In genomic region chrX:152038798-152039197, GRCh38 we compare ENCODE assay signal across 16 cellular contexts.
A peak's percentile ranks its signal among the peaks of the same experiment; 100 is the strongest.
DNase-seq lines count a peak whose midpoint lies in the region; TF ChIP-seq lines count a peak whose summit lies in the region.
"Had no signal": no experiment of that assay in that cellular context is flagged by ENCODE, and none has a peak within 500 bp of the region (broad histone marks: within the 10 kb centered on the region; RNA-seq: fewer than 3 reads in every experiment).

No MANE protein-coding gene starts in this region.

- peak; percentile 0 for DNase-seq in NOMO-1 treated with DMSO at 0.1 percent for 48 hours (lab: John Stamatoyannopoulos, UW; ENCODE audit: unreplicated experiment)
- no peak for DNase-seq in NOMO-1 (lab: John Stamatoyannopoulos, UW; ENCODE audit: unreplicated experiment in 2 of 2)
- no peak for DNase-seq in Calu3
- peak in 1 of 2 experiments; percentile 93 for DNase-seq in PC-9
- peak; percentile 46 for DNase-seq in epithelial cell of prostate (ENCODE audit: low read depth, low spot score)
- DNase-seq in activated naive CD4-positive, alpha-beta T cell treated with Interleukin-2 at 50 U/mL for 16 hours: no peak
- no peak for DNase-seq in SK-N-SH
- DNase-seq in activated CD8-positive, alpha-beta memory T cell treated with anti-CD3 and anti-CD28 coated beads, Interleukin-2, amount 50 U/mL, for 4 hours: no peak
- DNase-seq: 8988T; AML-193; CD8-positive, alpha-beta memory T cell; DMS 273 treated with DMSO at 0.1 percent for 48 hours; H9 had no signal

- no peaks in the 10 kb centered on the region for H3K36me3 Mint-ChIP-seq in Calu3 (ENCODE audit: insufficient read depth, unreplicated experiment)
- H3K36me3 Mint-ChIP-seq: CD8-positive, alpha-beta memory T cell had no signal

- H3K9me3 ChIP-seq in PC-9 (ENCODE audit: insufficient read depth, low read depth) (peaks cover 16% of the 10 kb centered on the region), SK-N-SH (peaks cover 11% of the 10 kb centered on the region)

- TF ChIP-seq RAD21 in SK-N-SH (IDR thresholded peaks at IDR 0.05; ENCODE audit: low read length): no peak

- CTCF ChIA-PET in Calu3 (lab: Charles Lee) (interaction anchor here (0.7 kb wide), 1 partner anchor 42 kb away, joined by 3 read pairs; no protein-coding TSS in a partner anchor), PC-9 (lab: Charles Lee) (no interaction called here), SK-N-SH (lab: Yijun Ruan, JAX) (no interaction called here)

- 2% methylated on average over 2 of the region's 2 CpGs for WGBS in SK-N-SH (ENCODE audit: low lambda C conversion rate)

- H3K4me1 ChIP-seq in PC-9 (replicated peaks; ENCODE audit: insufficient read depth) (peaks cover 23% of the 10 kb centered on the region), SK-N-SH (ENCODE audit: control insufficient read depth in 1 of 2, insufficient read depth in 2 of 2, low read depth in 1 of 2, low read length in 1 of 2) (no peaks in the 10 kb centered on the region)
- H3K4me1 ChIP-seq: BLaER1 had no signal

- H3K79me2 ChIP-seq in PC-9 (ENCODE audit: low read depth) (no peaks in the 10 kb centered on the region), SK-N-SH (ENCODE audit: insufficient read depth) (no peaks in the 10 kb centered on the region)

- H3K27ac ChIP-seq in PC-9: peak overlapping the region; percentile 64
- peak overlapping the region; percentile 39 for H3K27ac ChIP-seq in epithelial cell of prostate
- H3K27ac ChIP-seq in SK-N-SH (ENCODE audit: low read depth in 2 of 2, low read length in 1 of 2): no peak overlapping the region
- H3K27ac ChIP-seq: BLaER1 had no signal

- H3K4me1 Mint-ChIP-seq in Calu3 (ENCODE audit: low read depth, unreplicated experiment): peaks cover 13% of the 10 kb centered on the region
- H3K4me1 Mint-ChIP-seq: CD8-positive, alpha-beta memory T cell; GM23338 had no signal

- H3F3A ChIP-seq in PC-9 (ENCODE audit: insufficient read depth, low read depth) (0 out of 2 replicates have a peak, but pooled peaks cover 3% of the 10 kb centered on the region), SK-N-SH (replicated peaks; ENCODE audit: insufficient read depth) (no peaks in the 10 kb centered on the region)

- H2AFZ ChIP-seq in PC-9 (peak overlapping the region; percentile 55; the same call in 1 of the 2 replicates), SK-N-SH (ENCODE audit: low read depth) (no peak overlapping the region)
- H2AFZ ChIP-seq: GM23338 had no signal

- H3K9ac ChIP-seq in SK-N-SH: no peak overlapping the region
- H3K9ac ChIP-seq: BLaER1 had no signal

- peak overlapping the region; percentile 76 for H3K27ac Mint-ChIP-seq in Calu3 (ENCODE audit: unreplicated experiment)
- H3K27ac Mint-ChIP-seq: CD8-positive, alpha-beta memory T cell; GM23338; H9 had no signal

- no peak for TF ChIP-seq CTCF in Calu3 (IDR thresholded peaks at IDR 0.05; ENCODE audit: unreplicated experiment)
- no peak for TF ChIP-seq CTCF in PC-9 (conservative IDR thresholded peaks at IDR 0.05)
- TF ChIP-seq CTCF in SK-N-SH (IDR thresholded peaks at IDR 0.05): no peak

- H3K9me2 ChIP-seq in PC-9 (ENCODE audit: insufficient read depth) (no peaks in the 10 kb centered on the region), SK-N-SH (no peaks in the 10 kb centered on the region)

- POLR2A ChIA-PET in PC-9 (lab: Charles Lee; ENCODE audit: unreplicated experiment) (no interaction called here), SK-N-SH (lab: Yijun Ruan, JAX) (no interaction called here)

- H3K4me3 ChIP-seq in PC-9 (no peak overlapping the region), SK-N-SH (ENCODE audit: low read depth in 2 of 2, low read length in 1 of 2) (no peak overlapping the region)
- H3K4me3 ChIP-seq: BLaER1, GM12878, GM23338 had no signal

- no peaks in the 10 kb centered on the region for H3K27me3 ChIP-seq in PC-9 (ENCODE audit: insufficient read depth, low read depth)
- H3K27me3 ChIP-seq in SK-N-SH (ENCODE audit: insufficient read depth): no peaks in the 10 kb centered on the region

- H4K20me1 ChIP-seq in PC-9 (ENCODE audit: insufficient read depth) (no peaks in the 10 kb centered on the region), SK-N-SH (ENCODE audit: insufficient read depth) (no peaks in the 10 kb centered on the region)
- H4K20me1 ChIP-seq: BLaER1 had no signal

- no peaks in the 10 kb centered on the region for H3K9me3 Mint-ChIP-seq in Calu3 (ENCODE audit: low read depth, unreplicated experiment)

- no peaks in the 10 kb centered on the region for H3K36me3 ChIP-seq in PC-9 (ENCODE audit: low read depth)
- H3K36me3 ChIP-seq in SK-N-SH (replicated peaks in 1 of 2; ENCODE audit: control insufficient read depth in 1 of 2, insufficient read depth in 2 of 2, low read length in 1 of 2): no peaks in the 10 kb centered on the region
- H3K36me3 ChIP-seq: BLaER1 had no signal

- TF ChIP-seq EP300 in SK-N-SH (IDR thresholded peaks at IDR 0.05; ENCODE audit: borderline replicate concordance in 1 of 2, low read depth in 1 of 2, low read length in 1 of 2): no peak

- H3K27me3 Mint-ChIP-seq in Calu3 (ENCODE audit: unreplicated experiment): no peaks in the 10 kb centered on the region

- H3K4me3 Mint-ChIP-seq in Calu3 (ENCODE audit: low read depth, unreplicated experiment): no peak overlapping the region
- H3K4me3 Mint-ChIP-seq: CD8-positive, alpha-beta memory T cell; GM23338; H9 had no signal

- BruUV-seq in Calu3 (replicated peaks; lab: Mats Ljungman, UMichigan) (no TSS peak), PC-9 (replicated peaks; lab: Mats Ljungman, UMichigan) (no TSS peak)

- H3K4me2 ChIP-seq in PC-9 (peak overlapping the region; percentile 44), SK-N-SH (no peak overlapping the region)
- H3K4me2 ChIP-seq: BLaER1, GM23338 had no signal

- intact Hi-C loops in Calu3 (cut with micrococcal nuclease; ENCODE audit: unreplicated experiment) (no loop called here), PC-9 (cut with micrococcal nuclease; ENCODE audit: unreplicated experiment) (no loop called here)

TF ChIP-seq in SK-N-SH, 30 proteins besides CTCF, POLR2A, EP300 and RAD21 (continues in another document):
- TF ChIP-seq MXI1 (IDR thresholded peaks at IDR 0.05; ENCODE audit: low read depth, low read length) (no peak), IRF3 (IDR thresholded peaks at IDR 0.05; ENCODE audit: low read depth, low read length) (no peak), RFX5 (IDR thresholded peaks at IDR 0.05; ENCODE audit: low read length) (no peak), RXRA (IDR thresholded peaks at IDR 0.05; ENCODE audit: borderline replicate concordance, low read depth) (no peak), FOSL2 (IDR thresholded peaks at IDR 0.05; ENCODE audit: borderline replicate concordance, low read depth) (no peak), REST (IDR thresholded peaks at IDR 0.05; ENCODE audit: low read depth, low read length) (no peak), FOXJ3 (CRISPR knock-in tag; IDR thresholded peaks at IDR 0.05) (no peak), GABPA (IDR thresholded peaks at IDR 0.05; ENCODE audit: low read depth) (no peak), TAF1 (IDR thresholded peaks at IDR 0.05; ENCODE audit: borderline replicate concordance, low read depth, low read length) (no peak), EZH2phosphoT487 (IDR thresholded peaks at IDR 0.05; ENCODE audit: borderline replicate concordance, low read depth) (no peak), JUND (IDR thresholded peaks at IDR 0.05) (no peak), CHD2 (IDR thresholded peaks at IDR 0.05; ENCODE audit: low read length, partially characterized antibody) (no peak), GATA2 (CRISPR knock-in tag; IDR thresholded peaks at IDR 0.05) (no peak)
- TF ChIP-seq, protein P1, sequence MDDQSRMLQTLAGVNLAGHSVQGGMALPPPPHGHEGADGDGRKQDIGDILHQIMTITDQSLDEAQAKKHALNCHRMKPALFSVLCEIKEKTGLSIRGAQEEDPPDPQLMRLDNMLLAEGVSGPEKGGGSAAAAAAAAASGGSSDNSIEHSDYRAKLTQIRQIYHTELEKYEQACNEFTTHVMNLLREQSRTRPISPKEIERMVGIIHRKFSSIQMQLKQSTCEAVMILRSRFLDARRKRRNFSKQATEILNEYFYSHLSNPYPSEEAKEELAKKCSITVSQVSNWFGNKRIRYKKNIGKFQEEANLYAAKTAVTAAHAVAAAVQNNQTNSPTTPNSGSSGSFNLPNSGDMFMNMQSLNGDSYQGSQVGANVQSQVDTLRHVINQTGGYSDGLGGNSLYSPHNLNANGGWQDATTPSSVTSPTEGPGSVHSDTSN (IDR thresholded peaks at IDR 0.05): no peak

Comparison
In these comparisons a context has a peak if more than half of its experiments do, and no peak if none do; other contexts are left out.
1. DNase-seq: peak in NOMO-1 treated with DMSO at 0.1 percent for 48 hours (single experiment) and epithelial cell of prostate (single experiment); none in NOMO-1 (0 of 2), Calu3 (single experiment), activated naive CD4-positive, alpha-beta T cell treated with Interleukin-2 at 50 U/mL for 16 hours (single experiment), SK-N-SH (single experiment) and activated CD8-positive, alpha-beta memory T cell treated with anti-CD3 and anti-CD28 coated beads, Interleukin-2, amount 50 U/mL, for 4 hours (single experiment).
2. H3K27ac ChIP-seq: peak in PC-9 (single experiment) and epithelial cell of prostate (single experiment); none in SK-N-SH (0 of 2).